8 cellular contexts compared by ENCODE assay signal in genomic region chr11:57567210-57567511, GRCh38. TPM values are rescaled to one million over a fixed set of nuclear protein-coding genes. Genes with fewer than 3 reads are reported as not detected.
DNase-seq lines count a peak whose midpoint lies in the region; ATAC-seq, FAIRE-seq and TF ChIP-seq lines count a peak whose summit lies in the region.

No MANE protein-coding gene starts in this region.

- peak overlapping the region; percentile 65 for H3K27ac ChIP-seq in AG04450 (ENCODE audit: low read depth, low read length)
- H3K27ac ChIP-seq in adipose tissue (ENCODE audit: low read depth, low read length) = peak overlapping the region; percentile 52
- peak overlapping the region; percentile 75 to 96 (median 92) for H3K27ac ChIP-seq in spleen

- no peak for ATAC-seq in HG02759 (IDR thresholded peaks at IDR 0.05; ENCODE audit: unreplicated experiment)
- ATAC-seq in HG03108 (IDR thresholded peaks at IDR 0.05; ENCODE audit: unreplicated experiment) = no peak

- H3K36me3 ChIP-seq in iPS-15b (ENCODE audit: control insufficient read depth, insufficient read depth, low read length) = no peaks in the 10 kb centered on the region
- H3K36me3 ChIP-seq in spleen = peaks cover 0 to 29% (median 6%) of the 10 kb centered on the region in 6 donors

- POLR2A ChIA-PET in AG04450 (lab: Yijun Ruan, JAX) = interaction anchor here (1.2 to 2.1 kb wide), 2 partner anchors 72 to 77 kb away, joined by 4 to 11 read pairs; no protein-coding TSS in a partner anchor

- peak; percentile 8 for FAIRE-seq in GM19239 (lab: Jason Lieb, UNC)

- no peaks in the 10 kb centered on the region for H3K27me3 ChIP-seq in AG04450 (ENCODE audit: control insufficient read depth, insufficient read depth, low read length)
- H3K27me3 ChIP-seq in iPS-15b (ENCODE audit: control insufficient read depth, insufficient read depth, low read length) = no peaks in the 10 kb centered on the region
- no peaks in the 10 kb centered on the region for H3K27me3 ChIP-seq in spleen (replicated peaks in 1 of 7)

- DNase-seq in AG04450 (ENCODE audit: low read depth, low spot score) (no peak), GM19239 (ENCODE audit: insufficient read length, low spot score) (no peak), LHCN-M2 (ENCODE audit: low read depth) (peak; percentile 25), spleen (no peak)

- 1 to 10% (median 1%) methylated on average over 7 to 9 of the region's 9 CpGs for WGBS in adipose tissue, 3 donors
- 0 to 2% (median 0%) methylated on average over 9 of the region's 9 CpGs for WGBS in spleen, 5 donors

- peak overlapping the region; percentile 73 for H3K9ac ChIP-seq in iPS-15b (ENCODE audit: low read depth, low read length)

- H3K9me3 ChIP-seq in AG04450 (ENCODE audit: control insufficient read depth, insufficient read depth, low read length) = no peaks in the 10 kb centered on the region; the same call in 1 of the 2 replicates
- H3K9me3 ChIP-seq in iPS-15b (ENCODE audit: control insufficient read depth, insufficient read depth, low read length) = no peaks in the 10 kb centered on the region
- H3K9me3 ChIP-seq in spleen = no peaks in the 10 kb centered on the region

- H3K4me1 ChIP-seq in iPS-15b (ENCODE audit: control insufficient read depth, insufficient read depth, low read length) = peaks cover 13% of the 10 kb centered on the region
- H3K4me1 ChIP-seq in spleen = peaks cover 13 to 77% (median 52%) of the 10 kb centered on the region in 6 donors

- intact Hi-C loops in spleen (cut with DNase I; ENCODE audit: low total_unique reads) = no loop called here

- CTCF ChIA-PET in AG04450 (lab: Charles Lee) = interaction anchor here (0.7 to 7.5 kb wide), 18 partner anchors 9 to 957 kb away, joined by 3 to 227 read pairs (median 4); partner anchors contain the start of gene SERPING1

- H3K4me3 ChIP-seq in AG04450 (ENCODE audit: low read depth, low read length) = peak overlapping the region; percentile 96
- peak overlapping the region; percentile 85 for H3K4me3 ChIP-seq in iPS-15b (ENCODE audit: low read depth, low read length)
- H3K4me3 ChIP-seq in spleen = peak overlapping the region; percentile 82 to 98 (median 92)

- TF ChIP-seq CTCF in AG04450 (IDR thresholded peaks at IDR 0.05; ENCODE audit: low read depth, low read length) (no peak), spleen (IDR thresholded peaks at IDR 0.05 in 8 of 11, conservative IDR thresholded peaks at IDR 0.05 in 3 of 11) (no peak)

- TF ChIP-seq POLR2A in spleen (IDR thresholded peaks at IDR 0.05) = no peak

RNA-seq across cellular contexts. Expression of gene UBE2L6, which starts 0.3 kb away (rescaled TPM):
- polyA plus RNA-seq in AG04450 (2011; rRNA removed) (63.8 and 76.8 TPM in 2 replicates), adipose tissue (100 to 1,000 TPM in 1 of 3 donors, 10 to 100 TPM in 2; 20.1 to 111 (median 38.6) TPM), spleen (100 to 1,000 TPM in 1 of 3 donors, 10 to 100 TPM in 2; 46.8 to 135 (median 79.5) TPM)
- polyA minus RNA-seq in AG04450 (2011; rRNA and poly(A)+ RNA removed) = 97.8 and 121 TPM in 2 replicates
- total RNA-seq in LHCN-M2 (2014; rRNA removed) (25.8 and 48.2 TPM in 2 replicates), spleen (100 to 1,000 TPM in 5 of 7 donors, 10 to 100 TPM in 2; 74.2 to 137 (median 112) TPM)
- polyA plus RNA-seq in LHCN-M2 (2012) = 71.1 TPM

RNA-seq across cellular contexts. Expression of gene SMTNL1, which starts 29.8 kb away (rescaled TPM):
- polyA plus RNA-seq in AG04450 (2011; rRNA removed) (not detected in 2 replicates), adipose tissue (under 1 TPM in 1 of 3 donors, not detected in 2; 0.07 TPM), spleen (not detected)
- not detected in 2 replicates for polyA minus RNA-seq in AG04450 (2011; rRNA and poly(A)+ RNA removed)
- total RNA-seq in LHCN-M2 (2014; rRNA removed) (not detected in 2 replicates), spleen (not detected)
- polyA plus RNA-seq in LHCN-M2 (2012) = not detected

RNA-seq across cellular contexts. Expression of gene SERPING1, which starts 30.3 kb away (rescaled TPM):
- polyA plus RNA-seq in AG04450 (2011; rRNA removed) (15.2 and 21.1 TPM in 2 replicates), adipose tissue (100 to 1,000 TPM; 163 to 672 (median 549) TPM), spleen (100 to 1,000 TPM; 104 to 187 (median 161) TPM)
- 4.6 and 6.0 TPM in 2 replicates for polyA minus RNA-seq in AG04450 (2011; rRNA and poly(A)+ RNA removed)
- total RNA-seq in LHCN-M2 (2014; rRNA removed) (5.2 and 5.4 TPM in 2 replicates), spleen (100 to 1,000 TPM; 121 to 364 (median 255) TPM)
- 2.1 TPM for polyA plus RNA-seq in LHCN-M2 (2012)

RNA-seq across cellular contexts. Expression of gene TIMM10, which starts 36.6 kb away (rescaled TPM):
- polyA plus RNA-seq in AG04450 (2011; rRNA removed) = 76.6 and 82.8 TPM in 2 replicates
- polyA minus RNA-seq in AG04450 (2011; rRNA and poly(A)+ RNA removed) = 29.2 and 33.0 TPM in 2 replicates
- total RNA-seq in LHCN-M2 (2014; rRNA removed) = 46.7 and 53.8 TPM in 2 replicates
- polyA plus RNA-seq in LHCN-M2 (2012) = 104 TPM
- 10 to 100 TPM; 32.4 to 67.7 (median 57.2) TPM for polyA plus RNA-seq in adipose tissue
- 10 to 100 TPM; 28.1 to 58.7 (median 39.0) TPM for total RNA-seq in spleen
- 10 to 100 TPM; 38.7 to 57.4 (median 56.1) TPM for polyA plus RNA-seq in spleen

RNA-seq across cellular contexts. Expression of gene SLC43A1, which starts 51.7 kb away (rescaled TPM):
- polyA plus RNA-seq in AG04450 (2011; rRNA removed) (14.6 and 17.5 TPM in 2 replicates), adipose tissue (100 to 1,000 TPM in 1 of 3 donors, 10 to 100 TPM in 1, 1 to 10 TPM in 1; 9.8 to 155 (median 16.0) TPM), spleen (1 to 10 TPM; 6.2 to 8.4 (median 6.4) TPM)
- 24.5 and 30.1 TPM in 2 replicates for polyA minus RNA-seq in AG04450 (2011; rRNA and poly(A)+ RNA removed)
- total RNA-seq in LHCN-M2 (2014; rRNA removed) (5.1 and 7.7 TPM in 2 replicates), spleen (10 to 100 TPM in 5 of 7 donors, 1 to 10 TPM in 2; 7.0 to 16.1 (median 13.0) TPM)
- polyA plus RNA-seq in LHCN-M2 (2012) = 3.3 TPM
